Comparison of ENCODE assay signal across 8 cellular contexts in genomic region chr2:60549250-60550150, GRCh38. TPM values are rescaled to one million over a fixed set of nuclear protein-coding genes. Genes with fewer than 3 reads are reported as not detected.
A peak's percentile ranks its signal among the peaks of the same experiment; 100 is the strongest.
DNase-seq lines count a peak whose midpoint lies in the region; ATAC-seq, FAIRE-seq and TF ChIP-seq lines count a peak whose summit lies in the region.

No MANE protein-coding gene starts in this region.

- H2BK120ac ChIP-seq in H1 (replicated peaks; ENCODE audit: low read depth, low read length), result peak overlapping the region; percentile 57

- H4K5ac ChIP-seq in H1 (ENCODE audit: insufficient read length, low read depth, low read length), result peak overlapping the region; percentile 70

- no peak overlapping the region for H2AFZ ChIP-seq in H1 (ENCODE audit: low read length)

- H3K9me3 Mint-ChIP-seq in naive B cell, result no peaks in the 10 kb centered on the region

- TF ChIP-seq CTCF in RWPE1 (conservative IDR thresholded peaks at IDR 0.05; ENCODE audit: low read depth) (no peak), H1 (IDR thresholded peaks at IDR 0.05; ENCODE audit: control extremely low read depth in 1 of 3, insufficient read depth in 1 of 3, low read depth in 1 of 3, low read length in 3 of 3) (no peak)

- peak; percentile 19 to 65; a peak in 2 of 3 replicates for TF ChIP-seq POLR2A in H1 (IDR thresholded peaks at IDR 0.05; ENCODE audit: control extremely low read depth in 1 of 2, low read depth in 2 of 2, low read length in 2 of 2)

- H2AK5ac ChIP-seq in H1 (ENCODE audit: low read depth, low read length), result no peak overlapping the region

- peak overlapping the region; percentile 94 for H4K8ac ChIP-seq in H1 (ENCODE audit: extremely low read depth, insufficient read depth, low read length)

- H3K36me3 Mint-ChIP-seq in naive B cell, result peaks cover 20 to 27% of the 10 kb centered on the region in 2 donors

- H3K9me3 ChIP-seq in H1 (ENCODE audit: insufficient read depth in 2 of 2, low read depth in 1 of 2, low read length in 1 of 2), result no peaks in the 10 kb centered on the region

- CTCF ChIA-PET in RWPE1 (lab: Yijun Ruan, JAX) (interaction anchor here (0.6 to 1.8 kb wide), 25 partner anchors 9 to 1124 kb away, joined by 3 to 6 read pairs (median 4); no protein-coding TSS in a partner anchor), H1 (lab: Charles Lee; ENCODE audit: partially characterized antibody) (interaction anchor here (0.6 to 2.1 kb wide), 35 partner anchors 9 to 1742 kb away, joined by 3 to 10 read pairs (median 4); no protein-coding TSS in a partner anchor)

- H3K27ac Mint-ChIP-seq in naive B cell, result peak overlapping the region; percentile 97 to 99 (median 98)

- H2BK15ac ChIP-seq in H1 (ENCODE audit: low read length), result no peak overlapping the region

- POLR2A ChIA-PET in RWPE1 (lab: Yijun Ruan, JAX; ENCODE audit: low non-redundant PET) (interaction anchor here (0.7 kb wide), 1 partner anchor 1877 kb away, joined by 3 read pairs; no protein-coding TSS in a partner anchor), H1 (lab: Charles Lee; ENCODE audit: partially characterized antibody) (interaction anchor here (0.5 to 3.0 kb wide), 42 partner anchors 8 to 414 kb away, joined by 3 to 31 read pairs (median 4); no protein-coding TSS in a partner anchor)

- 1% methylated on average over 50 of the region's 50 CpGs; no CpG with 5 or more reads in 1 of the 2 experiments for WGBS in H1 (ENCODE audit: extremely low coverage in 1 of 2, insufficient coverage in 1 of 2, insufficient read length in 1 of 2, insufficient replicate concordance in 2 of 2, low coverage in 1 of 2, low lambda C conversion rate in 2 of 2, missing lambda C conversion rate in 1 of 2), 2 experiments

- peak overlapping the region; percentile 92 to 99 (median 98) for H3K4me3 Mint-ChIP-seq in naive B cell

- H3K23ac ChIP-seq in H1 (ENCODE audit: insufficient read length), result no peak overlapping the region

- H3K4me1 Mint-ChIP-seq in naive B cell, result peaks cover 44 to 55% (median 46%) of the 10 kb centered on the region in 3 donors

- H2BK12ac ChIP-seq in H1 (ENCODE audit: low read depth, low read length), result 0 out of 2 replicates have a peak overlapping the region, but pooled peaks have one; percentile 65

- peak; percentile 47 to 76 for DNase-seq in NCI-H2081 (lab: John Stamatoyannopoulos, UW)
- no peak for DNase-seq in NCI-H2081 treated with DMSO at 0.1 percent for 48 hours (lab: John Stamatoyannopoulos, UW)
- peak; percentile 20 for DNase-seq in RWPE1 (ENCODE audit: low spot score)
- peak in 1 of 2 experiments; percentile 78 for DNase-seq in H1 (ENCODE audit: low read depth in 1 of 2, low spot score in 2 of 2)
- peak; percentile 46 for DNase-seq in naive B cell
- no peak for DNase-seq in NCI-H1930 (lab: John Stamatoyannopoulos, UW)
- no peak for DNase-seq in activated effector memory CD4-positive, alpha-beta T cell treated with anti-CD3 and anti-CD28 coated beads, Interleukin-2, amount 50 U/mL, for 16 hours

- H3K4me2 ChIP-seq in H1 (ENCODE audit: insufficient read depth in 1 of 2, low read depth in 2 of 2, low read length in 2 of 2), result peak overlapping the region; percentile 91 to 99

- peak overlapping the region; percentile 40; the same call in 1 of the 2 replicates for H2BK20ac ChIP-seq in H1 (ENCODE audit: low read length)

- peaks cover 15 to 20% (median 17%) of the 10 kb centered on the region in 4 experiments for H3K36me3 ChIP-seq in H1 (ENCODE audit: control insufficient read depth in 2 of 4, insufficient read depth in 4 of 4, low read length in 3 of 4)

- peaks cover 7 to 16% of the 10 kb centered on the region in 2 experiments for H4K20me1 ChIP-seq in H1 (replicated peaks in 1 of 2; ENCODE audit: control insufficient read depth in 1 of 2, insufficient read depth in 2 of 2, low read length in 2 of 2)

- TF ChIP-seq RAD21 in H1 (IDR thresholded peaks at IDR 0.05 in 1 of 2, conservative IDR thresholded peaks at IDR 0.05 in 1 of 2; ENCODE audit: low read depth in 2 of 2, low read length in 2 of 2), result no peak; a peak in 1 of 4 replicates

- FAIRE-seq in H1 (lab: Jason Lieb, UNC), result no peak

- no peak overlapping the region for H3K14ac ChIP-seq in H1 (ENCODE audit: insufficient read length)

- peak overlapping the region; percentile 50 for H4K91ac ChIP-seq in H1 (replicated peaks; ENCODE audit: insufficient read length, low read length)

- H2BK5ac ChIP-seq in H1 (ENCODE audit: low read depth, low read length), result peak overlapping the region; percentile 97

- H3K23me2 ChIP-seq in H1 (ENCODE audit: low read depth, low read length), result peaks cover 20% of the 10 kb centered on the region; the same call in 1 of the 2 replicates

- peaks cover 0 to 12% (median 7%) of the 10 kb centered on the region in 4 experiments; a peak in 4 of 7 replicates for H3K4me1 ChIP-seq in H1 (replicated peaks in 1 of 4; ENCODE audit: control insufficient read depth in 3 of 4, insufficient read depth in 4 of 4, low read length in 3 of 4)

- peak overlapping the region; percentile 74 to 96 (median 87) for H3K4me3 ChIP-seq in H1 (ENCODE audit: extremely low read depth in 1 of 4, insufficient read depth in 2 of 4, low read depth in 3 of 4, low read length in 4 of 4)

- H3K27me3 ChIP-seq in H1 (replicated peaks in 1 of 4; ENCODE audit: control insufficient read depth in 3 of 4, extremely low read depth in 1 of 4, insufficient read depth in 3 of 4, low read length in 3 of 4), result no peaks in the 10 kb centered on the region

- ATAC-seq in HG02759 (IDR thresholded peaks at IDR 0.05; ENCODE audit: unreplicated experiment) (peak; percentile 13), naive B cell (ENCODE audit: low read depth in 2 of 2) (peak in 1 of 2 donors; percentile 2)

- peaks cover 3 to 74% of the 10 kb centered on the region in 2 experiments; a peak in 3 of 4 replicates for H3K79me2 ChIP-seq in H1 (ENCODE audit: control insufficient read depth in 1 of 2, insufficient read depth in 2 of 2, low read length in 2 of 2)

- H3K27ac ChIP-seq in RWPE1 (peak overlapping the region; percentile 62), H1 (ENCODE audit: low read depth, low read length) (peak overlapping the region; percentile 74; the same call in 1 of the 2 replicates)

- peak overlapping the region; percentile 80 to 85 (median 84) for H3K9ac ChIP-seq in H1 (replicated peaks in 1 of 4; ENCODE audit: extremely low read depth in 1 of 4, low read depth in 3 of 4, low read length in 3 of 4)

- no peak for TF ChIP-seq EP300 in H1 (IDR thresholded peaks at IDR 0.05; ENCODE audit: borderline replicate concordance in 1 of 2, low read depth in 2 of 2, low read length in 2 of 2)

- H3K18ac ChIP-seq in H1 (ENCODE audit: extremely low read depth, low read length), result peak overlapping the region; percentile 90

- peaks cover 5% of the 10 kb centered on the region; the same call in 1 of the 2 replicates for H3K79me1 ChIP-seq in H1 (ENCODE audit: low read depth, low read length)

- H3K4ac ChIP-seq in H1 (replicated peaks; ENCODE audit: insufficient read length, low read depth, low read length), result peak overlapping the region; percentile 44

- H3K27me3 Mint-ChIP-seq in naive B cell, result no peaks in the 10 kb centered on the region

- peak overlapping the region; percentile 89 for H3K56ac ChIP-seq in H1 (replicated peaks; ENCODE audit: insufficient read length, low read depth, low read length)

TF ChIP-seq in H1, 55 proteins besides CTCF, POLR2A, EP300 and RAD21 (continues in another document):
- TF ChIP-seq KDM5A (IDR thresholded peaks at IDR 0.05; ENCODE audit: low read length), result no peak
- 0 out of 2 replicates have a peak, but pooled peaks have one; percentile 5 for TF ChIP-seq EGR1 (IDR thresholded peaks at IDR 0.05; ENCODE audit: borderline replicate concordance, low read depth, low read length)
- TF ChIP-seq TCF12 (IDR thresholded peaks at IDR 0.05; ENCODE audit: low read depth, low read length), result no peak
- peak; percentile 45 for TF ChIP-seq KDM4A (IDR thresholded peaks at IDR 0.05; ENCODE audit: low read depth, low read length, severe bottlenecking)
- no peak for TF ChIP-seq CBX5 (IDR thresholded peaks at IDR 0.05; ENCODE audit: low read depth, low read length)
- no peak for TF ChIP-seq FOSL1 (IDR thresholded peaks at IDR 0.05; ENCODE audit: insufficient read depth, low read depth, low read length)
- TF ChIP-seq, protein P1, sequence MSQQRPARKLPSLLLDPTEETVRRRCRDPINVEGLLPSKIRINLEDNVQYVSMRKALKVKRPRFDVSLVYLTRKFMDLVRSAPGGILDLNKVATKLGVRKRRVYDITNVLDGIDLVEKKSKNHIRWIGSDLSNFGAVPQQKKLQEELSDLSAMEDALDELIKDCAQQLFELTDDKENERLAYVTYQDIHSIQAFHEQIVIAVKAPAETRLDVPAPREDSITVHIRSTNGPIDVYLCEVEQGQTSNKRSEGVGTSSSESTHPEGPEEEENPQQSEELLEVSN (IDR thresholded peaks at IDR 0.05), result peak; percentile 84
- TF ChIP-seq SUZ12 (IDR thresholded peaks at IDR 0.05; ENCODE audit: low read length), result peak; percentile 41; the same call in 1 of the 2 replicates
- TF ChIP-seq SP4 (IDR thresholded peaks at IDR 0.05; ENCODE audit: low read length), result no peak
- TF ChIP-seq ASH2L (IDR thresholded peaks at IDR 0.05; ENCODE audit: low read length), result peak; percentile 56
- peak; percentile 76 to 86; a peak in 3 of 4 replicates for TF ChIP-seq SIN3A (conservative IDR thresholded peaks at IDR 0.05 in 1 of 2, IDR thresholded peaks at IDR 0.05 in 1 of 2; ENCODE audit: low read depth in 1 of 2, low read length in 2 of 2)
- TF ChIP-seq RBBP5 (IDR thresholded peaks at IDR 0.05; ENCODE audit: borderline replicate concordance, low read depth, low read length), result peak; percentile 73
- TF ChIP-seq POLR2AphosphoS5 (IDR thresholded peaks at IDR 0.05; ENCODE audit: low read depth, low read length), result peak; percentile 39
- TF ChIP-seq, protein P2, sequence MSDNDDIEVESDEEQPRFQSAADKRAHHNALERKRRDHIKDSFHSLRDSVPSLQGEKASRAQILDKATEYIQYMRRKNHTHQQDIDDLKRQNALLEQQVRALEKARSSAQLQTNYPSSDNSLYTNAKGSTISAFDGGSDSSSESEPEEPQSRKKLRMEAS (IDR thresholded peaks at IDR 0.05), result peak; percentile 97
- TF ChIP-seq SAP30 (IDR thresholded peaks at IDR 0.05; ENCODE audit: insufficient read depth, insufficient replicate concordance, low read length), result peak; percentile 22
- peak; percentile 59 for TF ChIP-seq TAF1 (IDR thresholded peaks at IDR 0.05; ENCODE audit: low read depth, low read length)

RNA-seq across cellular contexts. Expression of gene BCL11A, which starts 4.0 kb away (rescaled TPM):
- 59.3 and 61.3 TPM in 2 replicates for total RNA-seq in H1 (2021; fragmentation: NEBNext Ultra II Directional; extraction: Animal tissue kit (Norgen Biotek cat#: 25700))
- polyA plus RNA-seq in H1 (2011; rRNA removed) (11.9 and 12.2 TPM in 2 replicates), naive B cell (ENCODE audit: low read depth in 6 of 6) (100 to 1,000 TPM; 152 to 246 (median 192) TPM)
- 12.9 TPM for polyA plus RNA-seq in H1 (2011; cell fraction: cytosol; rRNA removed)
- 22.4 TPM for polyA plus RNA-seq in H1 (2011; cell fraction: nucleus; rRNA removed)
- 23.1 to 35.1 TPM (median 27.2 TPM) in 4 replicates for polyA plus RNA-seq in H1 (2012, experiment 1 of 2)
- 25.7 TPM for polyA plus RNA-seq in H1 (2012, experiment 2 of 2)
- 28.0 TPM for polyA plus RNA-seq in H1 (2013, experiment 1 of 2)
- 29.7 TPM for polyA plus RNA-seq in H1 (2013, experiment 2 of 2)
- polyA minus RNA-seq in H1 (2011; rRNA and poly(A)+ RNA removed), result 38.6 and 49.0 TPM in 2 replicates
- polyA minus RNA-seq in H1 (2011; cell fraction: cytosol; rRNA and poly(A)+ RNA removed), result 30.3 TPM
- polyA minus RNA-seq in H1 (2011; cell fraction: nucleus; rRNA and poly(A)+ RNA removed), result 83.2 TPM

Comparison
In these comparisons a context has a peak if more than half of its experiments do, and no peak if none do; other contexts are left out.
1. DNase-seq: peak in NCI-H2081 (2 of 2), RWPE1 (single experiment) and naive B cell (single experiment); none in NCI-H2081 treated with DMSO at 0.1 percent for 48 hours (single experiment), NCI-H1930 (0 of 2) and activated effector memory CD4-positive, alpha-beta T cell treated with anti-CD3 and anti-CD28 coated beads, Interleukin-2, amount 50 U/mL, for 16 hours (single experiment).
2. RNA of gene BCL11A, which starts 4.0 kb away (polyA plus RNA-seq): 152 to 246 TPM in naive B cell; 11.9 to 35.1 TPM in H1; every median in the first group is over 4 times any median in the second.